In the genomic region with DNA sequence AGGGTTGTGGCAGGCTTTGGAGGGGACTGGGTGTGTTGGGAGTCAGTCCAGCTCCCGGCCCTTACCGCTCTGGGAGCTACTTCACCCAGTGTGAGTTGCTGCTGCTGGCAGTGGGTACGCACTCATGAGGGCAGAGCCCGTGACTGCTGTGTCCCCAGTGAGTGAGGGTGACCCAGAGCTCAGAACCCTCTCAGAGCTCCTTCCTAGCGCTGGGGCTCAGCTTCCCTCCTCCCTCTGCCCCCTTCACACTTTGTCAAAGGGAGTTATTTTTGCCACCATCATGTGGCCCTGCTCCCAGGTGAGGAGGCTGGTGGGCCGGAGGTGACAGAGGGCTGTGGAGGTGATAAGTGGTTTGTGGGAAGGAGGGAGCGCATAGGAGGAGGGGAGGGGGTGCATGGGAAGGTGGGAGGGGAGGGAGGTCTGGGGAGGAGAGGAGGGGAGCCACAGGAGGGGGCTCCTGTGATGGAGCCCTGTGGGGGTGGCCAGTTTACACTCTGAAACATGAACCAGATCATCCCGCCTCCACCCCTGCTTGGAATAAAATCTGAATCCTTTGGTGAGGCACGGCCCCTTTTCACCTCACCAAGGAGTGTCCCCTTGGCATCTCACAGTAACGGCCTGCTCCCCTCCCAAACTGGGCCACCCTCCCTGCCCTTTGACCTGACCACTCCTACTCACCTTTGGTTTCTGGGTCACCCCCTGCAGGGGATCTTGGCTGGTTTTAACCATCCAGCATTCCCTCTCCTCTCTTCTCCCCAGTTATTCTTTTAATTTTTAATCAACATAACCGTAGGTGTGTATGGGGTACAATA, we compare ENCODE assay signal across 15 cellular contexts. TPM values are rescaled to one million over a fixed set of nuclear protein-coding genes. Genes with fewer than 3 reads are reported as not detected.
DNase-seq lines count a peak whose midpoint lies in the region; ATAC-seq and TF ChIP-seq lines count a peak whose summit lies in the region.
"Had no signal": no experiment of that assay in that cellular context is flagged by ENCODE, and none has a peak within 500 bp of the region (broad histone marks: within the 10 kb centered on the region; RNA-seq: fewer than 3 reads in every experiment).

No MANE protein-coding gene starts in this region.

- no peak for TF ChIP-seq CTCF in ovary (IDR thresholded peaks at IDR 0.05)

- H3K9me3 ChIP-seq in NT2/D1 (ENCODE audit: insufficient read depth, low read length) (no peaks in the 10 kb centered on the region), ovary (no peaks in the 10 kb centered on the region)
- H3K9me3 ChIP-seq: gastroesophageal sphincter, uterus had no signal

- peak overlapping the region; percentile 31 for H3K27ac Mint-ChIP-seq in T-helper 2 cell treated with Interferon-gamma antibody and Interleukin-4, amounts not matched to agents 5 μg/mL and 100 μg/mL, for 36 hours

- whole genome bisulfite sequencing in ovary, 3 donors = 16 to 23% (median 18%) methylated on average over 10 to 11 of the region's 11 CpGs

- H3K9ac ChIP-seq in NT2/D1 (ENCODE audit: insufficient read length, low read depth) = peak overlapping the region; percentile 58

- intact Hi-C loops in left ventricle myocardium superior (cut with micrococcal nuclease) = no loop called here
- intact Hi-C loops in ovary (cut with DNase I) = no loop called here

- TF ChIP-seq EP300 in ovary (IDR thresholded peaks at IDR 0.05) = no peak

- no peaks in the 10 kb centered on the region for H3K9me3 Mint-ChIP-seq in T-helper 2 cell treated with Interferon-gamma antibody and Interleukin-4, amounts not matched to agents 5 μg/mL and 100 μg/mL, for 36 hours

- DNase-seq in T-helper 2 cell treated with Interferon-gamma antibody and Interleukin-4, amounts not matched to agents 5 μg/mL and 100 μg/mL, for 36 hours (ENCODE audit: low spot score) = no peak
- no peak for DNase-seq in T-helper 2 cell
- no peak for DNase-seq in NT2/D1 (ENCODE audit: low read depth, low spot score)
- peak; percentile 64 for DNase-seq in left ventricle myocardium superior
- peak; percentile 33 for DNase-seq in putamen (ENCODE audit: low spot score)
- DNase-seq in NCI-H1930 (lab: John Stamatoyannopoulos, UW) = no peak
- DNase-seq in ovary = no peak
- DNase-seq: activated CD4-positive, alpha-beta T cell treated with anti-CD3 and anti-CD28 coated beads for 4 hours; anterior cingulate cortex; NCI-H1436; occipital lobe; uterus had no signal

- peaks cover 35% of the 10 kb centered on the region for H3K4me1 ChIP-seq in NT2/D1 (ENCODE audit: insufficient read depth, insufficient read length)
- H3K4me1 ChIP-seq in ovary (ENCODE audit: insufficient read depth) = no peaks in the 10 kb centered on the region
- H3K4me1 ChIP-seq: uterus had no signal

- peaks cover 3% of the 10 kb centered on the region for H3K27me3 Mint-ChIP-seq in T-helper 2 cell treated with Interferon-gamma antibody and Interleukin-4, amounts not matched to agents 5 μg/mL and 100 μg/mL, for 36 hours (ENCODE audit: low read depth)

- H3K4me3 ChIP-seq in NT2/D1 (ENCODE audit: insufficient read length, low read depth) (no peak overlapping the region), ovary (no peak overlapping the region)
- H3K4me3 ChIP-seq: gastroesophageal sphincter, uterus had no signal

- no peak overlapping the region for H3K27ac ChIP-seq in ovary
- H3K27ac ChIP-seq: gastroesophageal sphincter, uterus had no signal

- H3K27me3 ChIP-seq in NT2/D1 (ENCODE audit: insufficient read depth, insufficient read length) (no peaks in the 10 kb centered on the region), ovary (no peaks in the 10 kb centered on the region)
- H3K27me3 ChIP-seq: uterus had no signal

- H3K36me3 ChIP-seq in NT2/D1 (ENCODE audit: insufficient read depth, insufficient read length, low read length) = peaks cover 26% of the 10 kb centered on the region
- H3K36me3 ChIP-seq in ovary = no peaks in the 10 kb centered on the region
- H3K36me3 ChIP-seq: uterus had no signal

- ATAC-seq in left ventricle myocardium superior = peak; percentile 70
- no peak for ATAC-seq in GM21717 (IDR thresholded peaks at IDR 0.05; ENCODE audit: unreplicated experiment)
- ATAC-seq: gastroesophageal sphincter had no signal

- H3K4me3 Mint-ChIP-seq in T-helper 2 cell treated with Interferon-gamma antibody and Interleukin-4, amounts not matched to agents 5 μg/mL and 100 μg/mL, for 36 hours = no peak overlapping the region

- H3K36me3 Mint-ChIP-seq in T-helper 2 cell treated with Interferon-gamma antibody and Interleukin-4, amounts not matched to agents 5 μg/mL and 100 μg/mL, for 36 hours (ENCODE audit: low read depth) = peaks cover 14% of the 10 kb centered on the region

- peaks cover 32% of the 10 kb centered on the region for H3K4me1 Mint-ChIP-seq in T-helper 2 cell treated with Interferon-gamma antibody and Interleukin-4, amounts not matched to agents 5 μg/mL and 100 μg/mL, for 36 hours (ENCODE audit: low read depth)

- no peak for TF ChIP-seq POLR2A in ovary (IDR thresholded peaks at IDR 0.05)

RNA-seq across cellular contexts. Expression of a gene that starts 9.9 kb away (rescaled TPM):
- 768 TPM for total RNA-seq in left ventricle myocardium superior
- total RNA-seq in ovary = 100 to 1,000 TPM; 143 to 184 (median 169) TPM
- polyA plus RNA-seq in ovary = 100 to 1,000 TPM in 1 of 2 donors, 10 to 100 TPM in 1; 47.7 to 133 TPM

RNA-seq across cellular contexts. Expression of a gene that starts 13.1 kb away (rescaled TPM):
- total RNA-seq in left ventricle myocardium superior = 106 TPM
- total RNA-seq in ovary = 10 to 100 TPM in 1 of 7 donors, 1 to 10 TPM in 6; 5.0 to 10.5 (median 8.1) TPM
- polyA plus RNA-seq in ovary = 1 to 10 TPM in 1 of 2 donors, not detected in 1; 5.7 TPM

RNA-seq across cellular contexts. Expression of a gene that starts 22.9 kb away (rescaled TPM):
- total RNA-seq in left ventricle myocardium superior (0.37 TPM), ovary (not detected)
- polyA plus RNA-seq in ovary = not detected
- total RNA-seq: gastroesophageal sphincter, lower leg skin, occipital lobe, uterus had no signal

RNA-seq across cellular contexts. Expression of a gene that starts 33.0 kb away (rescaled TPM):
- 360 TPM for total RNA-seq in left ventricle myocardium superior
- total RNA-seq in ovary = 1,000 to 10,000 TPM in 1 of 7 donors, 100 to 1,000 TPM in 6; 358 to 1,321 (median 474) TPM
- 100 to 1,000 TPM; 189 to 444 TPM for polyA plus RNA-seq in ovary

RNA-seq across cellular contexts. Expression of a gene that starts 33.9 kb away (rescaled TPM):
- not detected for total RNA-seq in left ventricle myocardium superior
- under 1 TPM in 2 of 7 donors, not detected in 5; 0.24 to 0.25 TPM for total RNA-seq in ovary
- polyA plus RNA-seq in ovary = under 1 TPM in 1 of 2 donors, not detected in 1; 0.07 TPM
- total RNA-seq: gastroesophageal sphincter, uterus had no signal

Comparison
In these comparisons a context has a peak if more than half of its experiments do, and no peak if none do; other contexts are left out.
1. DNase-seq: peak in left ventricle myocardium superior (single experiment) and putamen (single experiment); none in T-helper 2 cell treated with Interferon-gamma antibody and Interleukin-4, amounts not matched to agents 5 μg/mL and 100 μg/mL, for 36 hours (single experiment), T-helper 2 cell (0 of 5), NT2/D1 (single experiment), NCI-H1930 (0 of 2) and ovary (0 of 5).